In genomic region chr19:47187023-47187655, GRCh38 we compare ENCODE assay signal across 9 cellular contexts. TPM values are rescaled to one million over a fixed set of nuclear protein-coding genes. Genes with fewer than 3 reads are reported as not detected.
A peak's percentile ranks its signal among the peaks of the same experiment; 100 is the strongest.
DNase-seq lines count a peak whose midpoint lies in the region; ATAC-seq and TF ChIP-seq lines count a peak whose summit lies in the region.
"Had no signal": no experiment of that assay in that cellular context is flagged by ENCODE, and none has a peak within 500 bp of the region (broad histone marks: within the 10 kb centered on the region; RNA-seq: fewer than 3 reads in every experiment).

No MANE protein-coding gene starts in this region.

- ATAC-seq in HG03469 (IDR thresholded peaks at IDR 0.05; ENCODE audit: unreplicated experiment), result peak; percentile 2
- no peak for ATAC-seq in gastroesophageal sphincter
- no peak for ATAC-seq in GM18870 (IDR thresholded peaks at IDR 0.05; ENCODE audit: unreplicated experiment)
- ATAC-seq in GM19455 (IDR thresholded peaks at IDR 0.05; ENCODE audit: unreplicated experiment), result no peak

- peak in 2 of 3 experiments; percentile 16 to 22 for DNase-seq in stimulated activated CD4-positive, alpha-beta T cell treated with anti-CD3 and anti-CD28 coated beads, TNF-alpha, amount 100 ng/mL, for 24 hours (ENCODE audit: low read depth in 3 of 3)
- no peak for DNase-seq in stimulated activated CD4-positive, alpha-beta T cell treated with anti-CD3 and anti-CD28 coated beads, Interleukin-4, amount 100 ng/mL, for 1 hour
- DNase-seq in NCI-H524 (lab: John Stamatoyannopoulos, UW) (no peak), NCI-H1436 (lab: John Stamatoyannopoulos, UW) (no peak)
- DNase-seq: NCI-H82 had no signal

- H3K9me3 ChIP-seq in gastroesophageal sphincter, result no peaks in the 10 kb centered on the region

- peaks cover 0 to 6% of the 10 kb centered on the region in 2 donors for H3K36me3 ChIP-seq in gastroesophageal sphincter

- TF ChIP-seq POLR2A in gastroesophageal sphincter (IDR thresholded peaks at IDR 0.05), result no peak

- H3K27me3 ChIP-seq in gastroesophageal sphincter, result no peaks in the 10 kb centered on the region

- WGBS in gastroesophageal sphincter (ENCODE audit: low coverage in 1 of 2), 2 donors, result 63 to 77% methylated on average over 3 to 5 of the region's 5 CpGs

- TF ChIP-seq CTCF in gastroesophageal sphincter (IDR thresholded peaks at IDR 0.05), result no peak

- H3K4me3 ChIP-seq in gastroesophageal sphincter, result no peak overlapping the region

- H3K27ac ChIP-seq in gastroesophageal sphincter, result peak overlapping the region in 3 of 4 donors; percentile 80 to 85 (median 84)

- peaks cover 2 to 95% (median 29%) of the 10 kb centered on the region in 3 donors for H3K4me1 ChIP-seq in gastroesophageal sphincter

- no peak for TF ChIP-seq EP300 in gastroesophageal sphincter (IDR thresholded peaks at IDR 0.05)

RNA-seq across cellular contexts. Expression of gene BBC3, which starts 43.9 kb away (rescaled TPM):
- total RNA-seq in gastroesophageal sphincter, result 10 to 100 TPM in 2 of 4 donors, 1 to 10 TPM in 2; 3.6 to 11.4 (median 10.2) TPM

RNA-seq across cellular contexts. Expression of gene SAE1, which starts 56.5 kb away (rescaled TPM):
- 100 to 1,000 TPM; 134 to 157 (median 153) TPM for total RNA-seq in gastroesophageal sphincter

Comparison
In these comparisons a context has a peak if more than half of its experiments do, and no peak if none do; other contexts are left out.
1. DNase-seq: peak in stimulated activated CD4-positive, alpha-beta T cell treated with anti-CD3 and anti-CD28 coated beads, TNF-alpha, amount 100 ng/mL, for 24 hours (2 of 3); none in stimulated activated CD4-positive, alpha-beta T cell treated with anti-CD3 and anti-CD28 coated beads, Interleukin-4, amount 100 ng/mL, for 1 hour (single experiment), NCI-H524 (0 of 2) and NCI-H1436 (single experiment).